In the genomic region with DNA sequence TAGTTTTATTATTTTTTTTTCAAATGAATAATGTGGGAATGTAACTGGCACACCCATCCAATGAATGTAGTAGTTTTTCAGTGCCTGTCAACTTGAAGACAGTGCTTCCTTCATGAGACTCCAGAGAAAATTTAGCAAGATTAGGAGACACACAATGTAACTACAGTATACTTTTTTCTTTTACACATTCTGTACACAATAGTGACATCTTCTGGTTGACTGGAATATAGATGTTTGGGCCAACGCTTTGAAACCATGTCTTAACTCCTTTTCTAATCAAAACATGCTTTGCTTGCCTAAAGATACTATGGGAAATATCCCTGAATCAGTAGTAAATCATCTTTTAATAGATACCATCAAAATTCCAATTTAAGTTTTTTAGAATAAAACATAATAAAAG, we compare ENCODE assay signal across 9 cellular contexts.
DNase-seq lines count a peak whose midpoint lies in the region; ATAC-seq, FAIRE-seq and TF ChIP-seq lines count a peak whose summit lies in the region.
"Had no signal": no experiment of that assay in that cellular context is flagged by ENCODE, and none has a peak within 500 bp of the region (broad histone marks: within the 10 kb centered on the region; RNA-seq: fewer than 3 reads in every experiment).

No MANE protein-coding gene starts in this region.

- H3K9me1 ChIP-seq in keratinocyte (ENCODE audit: control insufficient read depth, extremely low read depth, insufficient read depth, low read length), result no peaks in the 10 kb centered on the region

- H3K27ac ChIP-seq in keratinocyte (ENCODE audit: control insufficient read depth, insufficient read depth, low read length), result no peak overlapping the region

- dilution Hi-C loops in keratinocyte (cut with MboI; ENCODE audit: extremely low pct_ligation_motif_present, low sequenced_read_pairs), result no loop called here

- TF ChIP-seq CTCF in keratinocyte (optimal IDR thresholded peaks at IDR 0.05 in 1 of 3, IDR thresholded peaks at IDR 0.05 in 1 of 3, conservative IDR thresholded peaks at IDR 0.05 in 1 of 3; ENCODE audit: extremely low read depth in 1 of 3, insufficient read depth in 2 of 3, low read length in 3 of 3), result peak in 2 of 3 experiments; percentile 35 to 43

- H3K36me3 ChIP-seq in adipocyte (ENCODE audit: control insufficient read depth, insufficient read depth, low read length, severe bottlenecking), result no peaks in the 10 kb centered on the region
- no peaks in the 10 kb centered on the region for H3K36me3 ChIP-seq in keratinocyte (ENCODE audit: control insufficient read depth in 2 of 2, extremely low read depth in 1 of 2, insufficient read depth in 2 of 2, low read length in 2 of 2)

- H3K4me2 ChIP-seq in keratinocyte (ENCODE audit: control insufficient read depth, extremely low read depth, insufficient read depth, low read depth, low read length), result no peak overlapping the region

- H2AFZ ChIP-seq in keratinocyte (ENCODE audit: control insufficient read depth, low read length), result no peak overlapping the region

- H3K27me3 ChIP-seq in adipocyte (replicated peaks; ENCODE audit: control insufficient read depth, insufficient read depth, low read length) (no peaks in the 10 kb centered on the region), keratinocyte (ENCODE audit: control insufficient read depth, extremely low read depth, insufficient read depth, low read length) (no peaks in the 10 kb centered on the region)

- no peak overlapping the region for H3K4me3 ChIP-seq in adipocyte (ENCODE audit: low read length)
- H3K4me3 ChIP-seq in keratinocyte (ENCODE audit: control insufficient read depth in 2 of 3, extremely low read depth in 1 of 3, insufficient read depth in 2 of 3, low read depth in 1 of 3, low read length in 3 of 3), result no peak overlapping the region

- H3K9ac ChIP-seq in adipocyte (ENCODE audit: low read length) (no peak overlapping the region), keratinocyte (ENCODE audit: control insufficient read depth, extremely low read depth, insufficient read depth, low read length) (no peak overlapping the region)

- FAIRE-seq in keratinocyte (lab: Jason Lieb, UNC), result peak; percentile 67

- H3K4me1 ChIP-seq in adipocyte (ENCODE audit: control insufficient read depth, insufficient read depth, low read length) (no peaks in the 10 kb centered on the region), keratinocyte (ENCODE audit: control insufficient read depth, extremely low read depth, insufficient read depth, low read length) (no peaks in the 10 kb centered on the region)

- no peaks in the 10 kb centered on the region for H4K20me1 ChIP-seq in keratinocyte (ENCODE audit: control insufficient read depth, extremely low read depth, insufficient read depth, low read length)

- DNase-seq in Daoy (ENCODE audit: low read depth) (peak; percentile 5), HCEC 1CT (peak; percentile 60), NCI-H1694 (lab: John Stamatoyannopoulos, UW) (peak; percentile 46), adipocyte (ENCODE audit: low read depth) (peak; percentile 80), keratinocyte (ENCODE audit: low read depth, low spot score) (no peak), NCI-H187 treated with DMSO at 0.1 percent for 48 hours (lab: John Stamatoyannopoulos, UW) (no peak)
- no peak for DNase-seq in activated CD4-positive, alpha-beta T cell treated with anti-CD3 and anti-CD28 coated beads, Interleukin-2, amount 50 U/mL, for 48 hours
- DNase-seq: naive B cell had no signal

- H3K9me3 ChIP-seq in adipocyte (ENCODE audit: control insufficient read depth, low read length) (no peaks in the 10 kb centered on the region), keratinocyte (ENCODE audit: control insufficient read depth, low read depth, low read length) (no peaks in the 10 kb centered on the region)

- no peaks in the 10 kb centered on the region for H3K79me2 ChIP-seq in keratinocyte (ENCODE audit: control insufficient read depth, insufficient read depth, low read length)

- ATAC-seq in GM21576 (IDR thresholded peaks at IDR 0.05; ENCODE audit: unreplicated experiment), result no peak

Comparison
In these comparisons a context has a peak if more than half of its experiments do, and no peak if none do; other contexts are left out.
1. DNase-seq: peak in Daoy (single experiment), HCEC 1CT (single experiment), NCI-H1694 (single experiment) and adipocyte (single experiment); none in keratinocyte (single experiment), NCI-H187 treated with DMSO at 0.1 percent for 48 hours (single experiment) and activated CD4-positive, alpha-beta T cell treated with anti-CD3 and anti-CD28 coated beads, Interleukin-2, amount 50 U/mL, for 48 hours (0 of 2).